8 cellular contexts compared by ENCODE assay signal in genomic region chr4:154618708-154619315, GRCh38. TPM values are rescaled to one million over a fixed set of nuclear protein-coding genes. Genes with fewer than 3 reads are reported as not detected.
DNase-seq lines count a peak whose midpoint lies in the region; ATAC-seq, FAIRE-seq and TF ChIP-seq lines count a peak whose summit lies in the region.

No MANE protein-coding gene starts in this region.

- peak; percentile 67 for FAIRE-seq in kidney (lab: Jason Lieb, UNC)

- peaks cover 5% of the 10 kb centered on the region for H3K9me3 Mint-ChIP-seq in T-helper 2 cell treated with Interferon-gamma antibody and Interleukin-4, amounts not matched to agents 5 μg/mL and 100 μg/mL, for 36 hours
- H3K9me3 Mint-ChIP-seq in MCF 10A (ENCODE audit: unreplicated experiment) = no peaks in the 10 kb centered on the region

- peak; percentile 56 for ATAC-seq in GM21825 (IDR thresholded peaks at IDR 0.05; ENCODE audit: unreplicated experiment)

- H3K36me3 ChIP-seq in kidney (ENCODE audit: control insufficient read depth in 1 of 2, insufficient read depth in 2 of 2, low read length in 2 of 2) = no peaks in the 10 kb centered on the region

- peaks cover 7% of the 10 kb centered on the region for H3K27me3 Mint-ChIP-seq in T-helper 2 cell treated with Interferon-gamma antibody and Interleukin-4, amounts not matched to agents 5 μg/mL and 100 μg/mL, for 36 hours (ENCODE audit: low read depth)
- H3K27me3 Mint-ChIP-seq in MCF 10A (ENCODE audit: insufficient read depth, unreplicated experiment) = no peaks in the 10 kb centered on the region

- no peaks in the 10 kb centered on the region for H3K4me1 ChIP-seq in kidney (ENCODE audit: control insufficient read depth in 1 of 2, insufficient read depth in 1 of 2, low read depth in 1 of 2, low read length in 2 of 2)

- H3K4me3 Mint-ChIP-seq in T-helper 2 cell treated with Interferon-gamma antibody and Interleukin-4, amounts not matched to agents 5 μg/mL and 100 μg/mL, for 36 hours = no peak overlapping the region
- H3K4me3 Mint-ChIP-seq in MCF 10A (ENCODE audit: unreplicated experiment) = no peak overlapping the region

- TF ChIP-seq CTCF in MCF 10A (IDR thresholded peaks at IDR 0.05; ENCODE audit: unreplicated experiment) = peak; percentile 76
- peak; percentile 59 for TF ChIP-seq CTCF in kidney (IDR thresholded peaks at IDR 0.05; ENCODE audit: borderline replicate concordance, extremely low read depth, insufficient read depth)

- POLR2A ChIA-PET in MCF 10A (lab: Yijun Ruan, JAX) = interaction anchor here (0.7 to 3.4 kb wide), 5 partner anchors 12 to 68 kb away, joined by 3 to 29 read pairs (median 4); partner anchors contain the start of gene PLRG1

- no peak overlapping the region for H3K27ac Mint-ChIP-seq in T-helper 2 cell treated with Interferon-gamma antibody and Interleukin-4, amounts not matched to agents 5 μg/mL and 100 μg/mL, for 36 hours
- H3K27ac Mint-ChIP-seq in MCF 10A (ENCODE audit: low read depth, unreplicated experiment) = no peak overlapping the region

- H3K36me3 Mint-ChIP-seq in T-helper 2 cell treated with Interferon-gamma antibody and Interleukin-4, amounts not matched to agents 5 μg/mL and 100 μg/mL, for 36 hours (ENCODE audit: low read depth) = peaks cover 3% of the 10 kb centered on the region
- H3K36me3 Mint-ChIP-seq in MCF 10A (ENCODE audit: insufficient read depth, unreplicated experiment) = no peaks in the 10 kb centered on the region

- no peak overlapping the region for H3K27ac ChIP-seq in kidney (ENCODE audit: low read depth in 2 of 2, low read length in 2 of 2)

- BruUV-seq in MCF 10A (replicated peaks; lab: Mats Ljungman, UMichigan) = no TSS peak

- peaks cover 9% of the 10 kb centered on the region for H3K4me1 Mint-ChIP-seq in T-helper 2 cell treated with Interferon-gamma antibody and Interleukin-4, amounts not matched to agents 5 μg/mL and 100 μg/mL, for 36 hours (ENCODE audit: low read depth)
- H3K4me1 Mint-ChIP-seq in MCF 10A (ENCODE audit: insufficient read depth, unreplicated experiment) = no peaks in the 10 kb centered on the region

- no peak overlapping the region for H3K9ac ChIP-seq in kidney (ENCODE audit: low read length in 2 of 2)

- no peak overlapping the region for H3K4me3 ChIP-seq in Jurkat, Clone E6-1 (ENCODE audit: low read length)
- H3K4me3 ChIP-seq in kidney (ENCODE audit: low read length in 2 of 2) = no peak overlapping the region

- intact Hi-C loops in MCF 10A (cut with micrococcal nuclease) (loop anchor here (1.0 kb wide), 1 partner anchor 60 kb away; no protein-coding TSS in a partner anchor), kidney (cut with DNase I) (no loop called here)

- CTCF ChIA-PET in MCF 10A (lab: Yijun Ruan, JAX) = interaction anchor here (0.6 to 23.4 kb wide), 27 partner anchors 6 to 740 kb away, joined by 3 to 935 read pairs (median 7); partner anchors contain the start of genes FGA, FGB and PLRG1

- DNase-seq in NCI-H2171 treated with DMSO at 0.1 percent for 48 hours (lab: John Stamatoyannopoulos, UW) (peak; percentile 4), NCI-H2171 (lab: John Stamatoyannopoulos, UW) (no peak), MCF 10A (ENCODE audit: unreplicated experiment) (peak; percentile 77), kidney (no peak)
- peak; percentile 47 for DNase-seq in Jurkat, Clone E6-1 (ENCODE audit: low read depth, low spot score)
- peak; percentile 25 for DNase-seq in T-helper 2 cell treated with Interferon-gamma antibody and Interleukin-4, amounts not matched to agents 5 μg/mL and 100 μg/mL, for 36 hours (ENCODE audit: low spot score)
- DNase-seq in stimulated activated CD4-positive, alpha-beta T cell treated with anti-CD3 and anti-CD28 coated beads, Interleukin-4, amount 100 ng/mL, for 48 hours (ENCODE audit: low read depth in 2 of 2) = peak; percentile 28 to 51

- no peaks in the 10 kb centered on the region for H3K9me3 ChIP-seq in kidney (ENCODE audit: control insufficient read depth in 1 of 2, low read length in 2 of 2)

RNA-seq across cellular contexts. Expression of gene FGG, which starts 6.4 kb away (rescaled TPM):
- not detected for polyA plus RNA-seq in Jurkat, Clone E6-1 (2012; ENCODE audit: insufficient read depth, insufficient read length)
- total RNA-seq in MCF 10A (2022) = 3.2 and 4.9 TPM in 2 replicates
- total RNA-seq in kidney = 2.8 TPM
- polyA plus RNA-seq in kidney (ENCODE audit: insufficient read depth, low read depth, low replicate concordance) = 1.8 TPM

RNA-seq across cellular contexts. Expression of gene FGA, which starts 28.3 kb away (rescaled TPM):
- not detected for polyA plus RNA-seq in Jurkat, Clone E6-1 (2012; ENCODE audit: insufficient read depth, insufficient read length)
- total RNA-seq in MCF 10A (2022) (not detected in 2 replicates), kidney (6.1 TPM)
- polyA plus RNA-seq in kidney (ENCODE audit: insufficient read depth, low read depth, low replicate concordance) = 5.3 TPM

RNA-seq across cellular contexts. Expression of gene FGB, which starts 56.0 kb away (rescaled TPM):
- polyA plus RNA-seq in Jurkat, Clone E6-1 (2012; ENCODE audit: insufficient read depth, insufficient read length) = not detected
- not detected in 2 replicates for total RNA-seq in MCF 10A (2022)
- total RNA-seq in kidney = 42.5 TPM
- polyA plus RNA-seq in kidney (ENCODE audit: insufficient read depth, low read depth, low replicate concordance) = 23.5 TPM

Comparison
In these comparisons a context has a peak if more than half of its experiments do, and no peak if none do; other contexts are left out.
1. DNase-seq: peak in NCI-H2171 treated with DMSO at 0.1 percent for 48 hours (single experiment), Jurkat, Clone E6-1 (single experiment), T-helper 2 cell treated with Interferon-gamma antibody and Interleukin-4, amounts not matched to agents 5 μg/mL and 100 μg/mL, for 36 hours (single experiment), MCF 10A (single experiment) and stimulated activated CD4-positive, alpha-beta T cell treated with anti-CD3 and anti-CD28 coated beads, Interleukin-4, amount 100 ng/mL, for 48 hours (2 of 2); none in NCI-H2171 (single experiment) and kidney (single experiment).
2. RNA of gene FGB, which starts 56.0 kb away (total RNA-seq): 42.5 TPM in kidney (single experiment); not detected in MCF 10A; every median in the first group is over 10 times any median in the second.